In the genomic region with DNA sequence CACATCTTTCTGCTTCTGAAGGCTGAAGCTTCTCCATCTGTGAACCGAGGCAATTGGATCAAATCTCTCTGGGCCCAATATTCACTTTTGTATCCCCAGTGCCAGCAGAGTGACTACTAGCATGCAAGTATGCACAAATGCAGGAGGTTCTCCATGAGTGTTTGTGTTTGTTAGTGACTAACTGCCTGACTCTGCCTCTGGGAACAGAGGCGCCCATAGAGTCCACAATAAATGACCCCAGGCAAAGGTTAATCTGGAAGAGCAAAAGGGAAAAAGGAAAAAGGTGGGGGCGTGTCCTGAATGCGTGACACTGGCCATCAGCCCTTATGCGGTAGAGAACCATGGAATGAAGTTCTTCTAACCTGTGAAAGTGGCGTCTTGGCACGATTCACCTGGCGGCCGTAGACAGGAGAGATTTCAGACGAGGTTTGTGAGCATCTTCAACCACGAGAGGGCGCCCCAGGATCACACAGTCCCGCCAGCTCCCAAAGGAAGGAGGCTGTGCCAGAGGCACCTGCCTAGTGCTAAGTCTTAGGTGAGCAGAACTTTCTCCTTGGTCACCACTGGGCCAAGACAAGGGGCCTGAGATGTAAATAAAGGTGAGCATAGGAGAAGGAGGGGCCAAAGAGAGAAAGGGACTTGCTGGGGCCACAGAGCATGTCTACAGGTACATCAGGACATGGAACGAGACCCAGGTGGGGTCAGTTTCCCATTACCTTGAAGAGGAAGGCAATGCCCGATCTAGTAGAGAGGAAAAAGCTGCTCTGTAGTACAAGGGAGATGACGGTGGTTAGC, we compare ENCODE assay signal across 9 cellular contexts. TPM values are rescaled to one million over a fixed set of nuclear protein-coding genes. Genes with fewer than 3 reads are reported as not detected.
DNase-seq lines count a peak whose midpoint lies in the region; ATAC-seq, FAIRE-seq and TF ChIP-seq lines count a peak whose summit lies in the region.
"Had no signal": no experiment of that assay in that cellular context is flagged by ENCODE, and none has a peak within 500 bp of the region (broad histone marks: within the 10 kb centered on the region; RNA-seq: fewer than 3 reads in every experiment).

No MANE protein-coding gene starts in this region.

- no peaks in the 10 kb centered on the region for H3K9me2 ChIP-seq in MM.1S (replicated peaks; ENCODE audit: insufficient read depth, low read length)

- no peak overlapping the region for H3K9ac ChIP-seq in MM.1S (ENCODE audit: low read length)

- H3K36me3 ChIP-seq in MM.1S (replicated peaks; ENCODE audit: insufficient read depth, low read length) (no peaks in the 10 kb centered on the region), SJCRH30 (no peaks in the 10 kb centered on the region), pancreas (no peaks in the 10 kb centered on the region), tibial nerve (no peaks in the 10 kb centered on the region)

- WGBS in pancreas, 2 donors: 14 to 21% methylated on average over 16 of the region's 16 CpGs
- WGBS in tibial nerve, 2 donors: 24% methylated on average over 16 of the region's 16 CpGs

- no peak for TF ChIP-seq EP300 in tibial nerve (IDR thresholded peaks at IDR 0.05)

- peak; percentile 86 for TF ChIP-seq CTCF in GM10248 (IDR thresholded peaks at IDR 0.05; ENCODE audit: control extremely low read depth, extremely low read depth, low read depth, missing control alignments)
- peak; percentile 89 for TF ChIP-seq CTCF in MM.1S (IDR thresholded peaks at IDR 0.05; ENCODE audit: low read length)
- peak; percentile 70 to 91 (median 83) for TF ChIP-seq CTCF in pancreas (IDR thresholded peaks at IDR 0.05)
- TF ChIP-seq CTCF in tibial nerve (IDR thresholded peaks at IDR 0.05): peak; percentile 81 to 96 (median 88)

- peak overlapping the region; percentile 58 for H3K4me2 ChIP-seq in MM.1S (ENCODE audit: low read depth, low read length)

- ATAC-seq in pancreas (peak; percentile 92 to 96 (median 96)), HG02678 (IDR thresholded peaks at IDR 0.05; ENCODE audit: unreplicated experiment) (no peak)

- CTCF ChIA-PET in GM10248 (lab: Yijun Ruan, JAX): interaction anchor here (0.7 to 18.0 kb wide), 35 partner anchors 11 to 654 kb away, joined by 3 to 300 read pairs (median 4); partner anchors contain the start of gene PARP16

- H3K27me3 ChIP-seq in MM.1S (replicated peaks; ENCODE audit: insufficient read depth, low read length) (no peaks in the 10 kb centered on the region), SJCRH30 (no peaks in the 10 kb centered on the region), pancreas (no peaks in the 10 kb centered on the region), tibial nerve (no peaks in the 10 kb centered on the region)

- peak; percentile 80 for DNase-seq in GM10248 (ENCODE audit: extremely low spot score)
- peak; percentile 86 for DNase-seq in MM.1S
- peak; percentile 68 to 88 for DNase-seq in SJCRH30
- DNase-seq in activated effector memory CD4-positive, alpha-beta T cell treated with anti-CD3 and anti-CD28 coated beads, Interleukin-2, amount 50 U/mL, for 16 hours: peak; percentile 94
- DNase-seq in glomerular endothelial cell (ENCODE audit: extremely low read depth, low read depth, low spot score): peak; percentile 22
- DNase-seq in pancreas: peak; percentile 81 to 95 (median 92)
- peak; percentile 80 to 93 for DNase-seq in tibial nerve (ENCODE audit: low spot score in 2 of 2)

- POLR2A ChIA-PET in GM10248 (lab: Yijun Ruan, JAX): interaction anchor here (0.6 kb wide), 1 partner anchor 573 kb away, joined by 3 read pairs; the partner anchor contains the start of gene RNU5B-1

- H3K4me1 ChIP-seq in MM.1S (ENCODE audit: low read length) (no peaks in the 10 kb centered on the region), SJCRH30 (0 out of 2 replicates have a peak, but pooled peaks cover 2% of the 10 kb centered on the region), pancreas (no peaks in the 10 kb centered on the region), tibial nerve (peaks cover 0 to 10% (median 0%) of the 10 kb centered on the region in 4 donors)

- no peaks in the 10 kb centered on the region for H3F3A ChIP-seq in MM.1S (ENCODE audit: insufficient read depth, low read length)

- H4K20me1 ChIP-seq in MM.1S (ENCODE audit: insufficient read depth, low read length): no peaks in the 10 kb centered on the region

- no peak for TF ChIP-seq POLR2A in tibial nerve (IDR thresholded peaks at IDR 0.05)

- no peak for FAIRE-seq in pancreas (lab: Jason Lieb, UNC)
- FAIRE-seq: islet of Langerhans had no signal

- peak overlapping the region; percentile 83 for H2AFZ ChIP-seq in MM.1S (ENCODE audit: low read length)

- intact Hi-C loops in pancreas (cut with DNase I): loop anchor here (5.0 to 10.0 kb wide), 3 partner anchors 76 to 184 kb away; partner anchors contain the start of gene ANKDD1A (in 1 of the 3)

- no peaks in the 10 kb centered on the region for H3K79me2 ChIP-seq in MM.1S (ENCODE audit: low read length)

- H3K27ac ChIP-seq in MM.1S (ENCODE audit: low read length) (no peak overlapping the region), SJCRH30 (no peak overlapping the region), pancreas (no peak overlapping the region), tibial nerve (no peak overlapping the region)

- H3K9me3 ChIP-seq in MM.1S (replicated peaks; ENCODE audit: insufficient read depth, low read length) (no peaks in the 10 kb centered on the region), SJCRH30 (replicated peaks) (no peaks in the 10 kb centered on the region), pancreas (no peaks in the 10 kb centered on the region), tibial nerve (no peaks in the 10 kb centered on the region)

- no peak overlapping the region for H3K4me3 ChIP-seq in MM.1S (ENCODE audit: low read length)
- no peak overlapping the region for H3K4me3 ChIP-seq in SJCRH30
- no peak overlapping the region for H3K4me3 ChIP-seq in pancreas
- no peak overlapping the region for H3K4me3 ChIP-seq in tibial nerve

RNA-seq across cellular contexts. Expression of gene RBPMS2, which starts 44.2 kb away (rescaled TPM):
- total RNA-seq in SJCRH30 (2014; rRNA removed; shearing (Covaris generic)): 0.06 and 0.08 TPM in 2 replicates
- 0.58 and 2.5 TPM in 2 replicates for total RNA-seq in glomerular endothelial cell
- 1 to 10 TPM in 3 of 6 donors, under 1 TPM in 3; 0.52 to 1.9 (median 0.92) TPM for total RNA-seq in pancreas
- polyA plus RNA-seq in pancreas: 1 to 10 TPM; 1.8 to 2.3 TPM
- total RNA-seq in tibial nerve: 1 to 10 TPM in 3 of 4 donors, under 1 TPM in 1; 0.22 to 5.4 (median 1.8) TPM

Comparison
In these comparisons a context has a peak if more than half of its experiments do, and no peak if none do; other contexts are left out.
1. DNase-seq: peak in every context shown above with its lines; median percentile 94 in activated effector memory CD4-positive, alpha-beta T cell treated with anti-CD3 and anti-CD28 coated beads, Interleukin-2, amount 50 U/mL, for 16 hours; 92 in pancreas; 86 in tibial nerve; 86 in MM.1S; 80 in GM10248; 78 in SJCRH30; 22 in glomerular endothelial cell.